ENCODE assay signal across 8 cellular contexts in the genomic region with DNA sequence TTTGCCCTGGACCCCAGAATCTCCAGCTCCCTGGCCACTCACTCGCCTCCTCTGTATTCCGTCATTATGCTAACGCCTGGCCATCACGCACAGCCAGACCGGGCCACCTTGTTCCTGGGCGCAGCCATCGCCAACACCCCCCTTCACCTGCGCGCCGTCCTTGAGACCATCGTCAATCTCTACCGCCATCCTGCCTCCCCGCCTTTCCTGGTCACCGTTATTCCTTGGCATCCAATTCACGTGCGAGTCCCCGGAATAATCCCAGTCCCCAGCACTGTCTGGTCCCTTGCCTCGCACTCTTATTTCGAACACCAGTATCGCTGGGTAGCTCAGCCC. TPM values are rescaled to one million over a fixed set of nuclear protein-coding genes. Genes with fewer than 3 reads are reported as not detected.
DNase-seq lines count a peak whose midpoint lies in the region; ATAC-seq and TF ChIP-seq lines count a peak whose summit lies in the region.

No MANE protein-coding gene starts in this region.

- TF ChIP-seq POLR2A in adrenal gland (IDR thresholded peaks at IDR 0.05) = no peak

- H3K36me3 ChIP-seq in adrenal gland (replicated peaks in 1 of 2) = peaks cover 0 to 14% of the 10 kb centered on the region in 2 donors
- H3K36me3 ChIP-seq in iPS-20b (ENCODE audit: insufficient read depth, low read depth, low read length) = peaks cover 20% of the 10 kb centered on the region

- H3K4me1 ChIP-seq in adrenal gland (replicated peaks in 1 of 2) (peaks cover 6 to 10% of the 10 kb centered on the region in 2 donors), iPS-20b (ENCODE audit: insufficient read depth, low read length) (0 out of 2 replicates have a peak, but pooled peaks cover 3% of the 10 kb centered on the region)

- H3K9me3 Mint-ChIP-seq in stimulated activated naive B cell treated with anti-CD40 and anti-IgM and Interleukin-4, amounts not matched to agents 10 μg/mL and 1 μg/mL and 100 μg/mL, for 72 hours = no peaks in the 10 kb centered on the region

- ATAC-seq in HG03066 (IDR thresholded peaks at IDR 0.05; ENCODE audit: low read depth, unreplicated experiment) = peak; percentile 7
- ATAC-seq in stimulated activated naive B cell treated with anti-CD40 and anti-IgM and Interleukin-4, amounts not matched to agents 10 μg/mL and 1 μg/mL and 100 μg/mL, for 72 hours (replicated peaks) = peak; percentile 4 to 8

- peak overlapping the region; percentile 98 for H3K27ac Mint-ChIP-seq in stimulated activated naive B cell treated with anti-CD40 and anti-IgM and Interleukin-4, amounts not matched to agents 10 μg/mL and 1 μg/mL and 100 μg/mL, for 72 hours

- H3K9ac ChIP-seq in iPS-20b (ENCODE audit: low read depth, low read length) = peak overlapping the region; percentile 87

- WGBS in adrenal gland, 4 donors = 0 to 1% (median 0%) methylated on average over 18 to 20 of the region's 20 CpGs

- DNase-seq in adrenal gland (peak in 3 of 7 donors; percentile 43 to 54 (median 53)), iPS-NIHi7 (ENCODE audit: extremely low spot score) (no peak), NCI-H2171 (lab: John Stamatoyannopoulos, UW) (no peak)
- DNase-seq in stimulated activated naive B cell treated with anti-CD40 and anti-IgM and Interleukin-4, amounts not matched to agents 10 μg/mL and 1 μg/mL and 100 μg/mL, for 72 hours = no peak
- no peak for DNase-seq in activated effector memory CD4-positive, alpha-beta T cell treated with Interleukin-2 at 50 U/mL for 16 hours

- H3K27ac ChIP-seq in C4-2B (peak overlapping the region; percentile 84), adrenal gland (peak overlapping the region; percentile 64 to 93 (median 79)), iPS-20b (ENCODE audit: low read length) (peak overlapping the region; percentile 39)

- no peak for TF ChIP-seq CTCF in C4-2B (conservative IDR thresholded peaks at IDR 0.05)
- no peak for TF ChIP-seq CTCF in adrenal gland (IDR thresholded peaks at IDR 0.05)

- H3K4me3 Mint-ChIP-seq in stimulated activated naive B cell treated with anti-CD40 and anti-IgM and Interleukin-4, amounts not matched to agents 10 μg/mL and 1 μg/mL and 100 μg/mL, for 72 hours = peak overlapping the region; percentile 88 to 99

- no peaks in the 10 kb centered on the region for H3K9me3 ChIP-seq in adrenal gland (replicated peaks in 1 of 3)
- H3K9me3 ChIP-seq in iPS-20b (ENCODE audit: insufficient read depth, low read depth, low read length) = no peaks in the 10 kb centered on the region

- H3K27me3 ChIP-seq in adrenal gland (no peaks in the 10 kb centered on the region), iPS-20b (ENCODE audit: insufficient read depth, low read length) (no peaks in the 10 kb centered on the region)

- intact Hi-C loops in adrenal gland (cut with DNase I) = no loop called here

- H3K36me3 Mint-ChIP-seq in stimulated activated naive B cell treated with anti-CD40 and anti-IgM and Interleukin-4, amounts not matched to agents 10 μg/mL and 1 μg/mL and 100 μg/mL, for 72 hours = peaks cover 0 to 12% of the 10 kb centered on the region in 2 donors

- H3K4me3 ChIP-seq in adrenal gland = peak overlapping the region; percentile 54 to 78 (median 64)
- H3K4me3 ChIP-seq in iPS-20b (ENCODE audit: low read length) = peak overlapping the region; percentile 98

- H3K27me3 Mint-ChIP-seq in stimulated activated naive B cell treated with anti-CD40 and anti-IgM and Interleukin-4, amounts not matched to agents 10 μg/mL and 1 μg/mL and 100 μg/mL, for 72 hours = no peaks in the 10 kb centered on the region

- H3K4me1 Mint-ChIP-seq in stimulated activated naive B cell treated with anti-CD40 and anti-IgM and Interleukin-4, amounts not matched to agents 10 μg/mL and 1 μg/mL and 100 μg/mL, for 72 hours = peaks cover 18 to 34% of the 10 kb centered on the region in 2 donors

RNA-seq across cellular contexts. Expression of gene VKORC1, which starts 0.5 kb away (rescaled TPM):
- 100 to 1,000 TPM in 7 of 8 donors, 10 to 100 TPM in 1; 63.5 to 267 (median 155) TPM for total RNA-seq in adrenal gland
- 100 to 1,000 TPM in 1 of 3 donors, 10 to 100 TPM in 2; 69.5 to 120 (median 82.1) TPM for polyA plus RNA-seq in adrenal gland

RNA-seq across cellular contexts. Expression of gene PRSS53, which starts 5.3 kb away (rescaled TPM):
- total RNA-seq in adrenal gland = 1 to 10 TPM in 4 of 8 donors, under 1 TPM in 4; 0.18 to 3.0 (median 1.0) TPM
- 10 to 100 TPM in 1 of 3 donors, 1 to 10 TPM in 1, under 1 TPM in 1; 0.29 to 11.0 (median 3.1) TPM for polyA plus RNA-seq in adrenal gland

RNA-seq across cellular contexts. Expression of gene BCKDK, which starts 14.1 kb away (rescaled TPM):
- 100 to 1,000 TPM in 5 of 8 donors, 10 to 100 TPM in 3; 61.3 to 181 (median 105) TPM for total RNA-seq in adrenal gland
- polyA plus RNA-seq in adrenal gland = 10 to 100 TPM; 30.6 to 32.1 (median 30.6) TPM

RNA-seq across cellular contexts. Expression of gene ZNF646, which starts 19.8 kb away (rescaled TPM):
- total RNA-seq in adrenal gland = 10 to 100 TPM; 11.8 to 17.8 (median 14.5) TPM
- 10 to 100 TPM in 1 of 3 donors, 1 to 10 TPM in 2; 3.1 to 15.4 (median 3.7) TPM for polyA plus RNA-seq in adrenal gland

RNA-seq across cellular contexts. Expression of gene ZNF668, which starts 20.0 kb away (rescaled TPM):
- total RNA-seq in adrenal gland = 10 to 100 TPM; 10.6 to 29.5 (median 12.7) TPM
- 10 to 100 TPM in 2 of 3 donors, 1 to 10 TPM in 1; 6.2 to 19.5 (median 11.7) TPM for polyA plus RNA-seq in adrenal gland
